Comparison of ENCODE assay signal across 22 cellular contexts in genomic region chrX:53630261-53630660, GRCh38. TPM values are rescaled to one million over a fixed set of nuclear protein-coding genes. Genes with fewer than 3 reads are reported as not detected.
A peak's percentile ranks its signal among the peaks of the same experiment; 100 is the strongest.
DNase-seq lines count a peak whose midpoint lies in the region; ATAC-seq, FAIRE-seq and TF ChIP-seq lines count a peak whose summit lies in the region.
"Had no signal": no experiment of that assay in that cellular context is flagged by ENCODE, and none has a peak within 500 bp of the region (broad histone marks: within the 10 kb centered on the region; RNA-seq: fewer than 3 reads in every experiment).

No MANE protein-coding gene starts in this region.

- H3K36me3 ChIP-seq in pancreas = peaks cover 0 to 24% (median 3%) of the 10 kb centered on the region in 3 donors
- no peaks in the 10 kb centered on the region for H3K36me3 ChIP-seq in mucosa of descending colon (ENCODE audit: low read depth)

- H3K27me3 ChIP-seq in pancreas = no peaks in the 10 kb centered on the region

- H3K4me1 ChIP-seq in A549 (no peaks in the 10 kb centered on the region), pancreas (no peaks in the 10 kb centered on the region), mucosa of descending colon (ENCODE audit: low read depth) (no peaks in the 10 kb centered on the region)
- H3K4me1 ChIP-seq: BLaER1 had no signal

- no peak overlapping the region for H3K4me3 ChIP-seq in A549
- H3K4me3 ChIP-seq in pancreas = no peak overlapping the region
- no peak overlapping the region for H3K4me3 ChIP-seq in mucosa of descending colon
- H3K4me3 ChIP-seq: BLaER1 had no signal

- DNase-seq in A549 (ENCODE audit: low read depth in 1 of 2, low spot score in 1 of 2) (no peak), Calu3 (no peak), pancreas (no peak), mucosa of descending colon (no peak)
- DNase-seq in activated T-helper 1 cell treated with anti-CD3 and anti-CD28 coated beads, Interleukin-12 subunit alpha, Interleukin-12 subunit beta, Interleukin-2, Interleukin-4 antibody, amounts not matched to agents 30 ng/mL and 10 ng/mL and 1 ng/mL, durations not matched to agents 14 hours and 24 hours and 36 hours (ENCODE audit: low spot score) = no peak
- DNase-seq in effector CD4-positive, alpha-beta T cell = no peak
- no peak for DNase-seq in stimulated activated CD8-positive, alpha-beta memory T cell treated with anti-CD3 and anti-CD28 coated beads, Interleukin-4, amount 100 ng/mL, for 48 hours
- DNase-seq: ACHN; CD4-positive, alpha-beta T cell; COR-L47; DND-41; Kasumi-1; NCI-H1694; NCI-H2081; NCI-H2171; NCI-H345; NCI-H524; NCI-H82; SIG-M5 had no signal

- no TSS peak for BruUV-seq in Calu3 (replicated peaks; lab: Mats Ljungman, UMichigan)

- no peak overlapping the region for H3K27ac ChIP-seq in A549
- no peak overlapping the region for H3K27ac ChIP-seq in pancreas
- H3K27ac ChIP-seq: BLaER1 had no signal

- TF ChIP-seq RAD21 in A549 (conservative IDR thresholded peaks at IDR 0.05 in 1 of 2, IDR thresholded peaks at IDR 0.05 in 1 of 2) = no peak

- FAIRE-seq in A549 (lab: Jason Lieb, UNC) = peak; percentile 90
- peak; percentile 17 for FAIRE-seq in pancreas (lab: Jason Lieb, UNC)
- FAIRE-seq: GM12892 had no signal

- no peak overlapping the region for H3K4me2 ChIP-seq in A549
- H3K4me2 ChIP-seq: BLaER1 had no signal

- no peak for TF ChIP-seq EP300 in A549 (IDR thresholded peaks at IDR 0.05)

- H3K4me1 Mint-ChIP-seq in Calu3 (ENCODE audit: low read depth, unreplicated experiment) = peaks cover 15% of the 10 kb centered on the region
- no peaks in the 10 kb centered on the region for H3K4me1 Mint-ChIP-seq in activated T-helper 1 cell treated with anti-CD3 and anti-CD28 coated beads, Interleukin-12 subunit alpha, Interleukin-12 subunit beta, Interleukin-2, Interleukin-4 antibody, amounts not matched to agents 30 ng/mL and 10 ng/mL and 1 ng/mL, durations not matched to agents 14 hours and 24 hours and 36 hours (ENCODE audit: low read depth)

- H3K9me3 ChIP-seq in A549 (no peaks in the 10 kb centered on the region), pancreas (no peaks in the 10 kb centered on the region), mucosa of descending colon (no peaks in the 10 kb centered on the region)
- H3K9me3 ChIP-seq: BLaER1 had no signal

- 73% methylated on average over 4 of the region's 4 CpGs for WGBS in A549 (ENCODE audit: missing lambda C conversion rate)
- WGBS in pancreas, 2 donors = 34 to 42% methylated on average over 4 of the region's 4 CpGs

- H3K4me3 Mint-ChIP-seq in Calu3 (ENCODE audit: low read depth, unreplicated experiment) = no peak overlapping the region
- H3K4me3 Mint-ChIP-seq in activated T-helper 1 cell treated with anti-CD3 and anti-CD28 coated beads, Interleukin-12 subunit alpha, Interleukin-12 subunit beta, Interleukin-2, Interleukin-4 antibody, amounts not matched to agents 30 ng/mL and 10 ng/mL and 1 ng/mL, durations not matched to agents 14 hours and 24 hours and 36 hours = no peak overlapping the region
- H3K4me3 Mint-ChIP-seq: CD4-positive, alpha-beta T cell had no signal

- TF ChIP-seq CTCF in A549 (IDR thresholded peaks at IDR 0.05) = no peak
- no peak for TF ChIP-seq CTCF in Calu3 (IDR thresholded peaks at IDR 0.05; ENCODE audit: unreplicated experiment)
- no peak for TF ChIP-seq CTCF in pancreas (IDR thresholded peaks at IDR 0.05)
- no peak for TF ChIP-seq CTCF in mucosa of descending colon (IDR thresholded peaks at IDR 0.05)

- H3K27ac Mint-ChIP-seq in Calu3 (ENCODE audit: unreplicated experiment) = peak overlapping the region; percentile 28
- peak overlapping the region; percentile 20 for H3K27ac Mint-ChIP-seq in activated T-helper 1 cell treated with anti-CD3 and anti-CD28 coated beads, Interleukin-12 subunit alpha, Interleukin-12 subunit beta, Interleukin-2, Interleukin-4 antibody, amounts not matched to agents 30 ng/mL and 10 ng/mL and 1 ng/mL, durations not matched to agents 14 hours and 24 hours and 36 hours
- H3K27ac Mint-ChIP-seq: CD4-positive, alpha-beta T cell had no signal

- H3K9me3 Mint-ChIP-seq in Calu3 (ENCODE audit: low read depth, unreplicated experiment) = no peaks in the 10 kb centered on the region
- no peaks in the 10 kb centered on the region for H3K9me3 Mint-ChIP-seq in activated T-helper 1 cell treated with anti-CD3 and anti-CD28 coated beads, Interleukin-12 subunit alpha, Interleukin-12 subunit beta, Interleukin-2, Interleukin-4 antibody, amounts not matched to agents 30 ng/mL and 10 ng/mL and 1 ng/mL, durations not matched to agents 14 hours and 24 hours and 36 hours
- H3K9me3 Mint-ChIP-seq: CD4-positive, alpha-beta T cell had no signal

- H3K36me3 Mint-ChIP-seq in Calu3 (ENCODE audit: insufficient read depth, unreplicated experiment) = peaks cover 78% of the 10 kb centered on the region
- H3K36me3 Mint-ChIP-seq in activated T-helper 1 cell treated with anti-CD3 and anti-CD28 coated beads, Interleukin-12 subunit alpha, Interleukin-12 subunit beta, Interleukin-2, Interleukin-4 antibody, amounts not matched to agents 30 ng/mL and 10 ng/mL and 1 ng/mL, durations not matched to agents 14 hours and 24 hours and 36 hours (ENCODE audit: low read depth) = peaks cover 55% of the 10 kb centered on the region

- POLR2A ChIA-PET in A549 (lab: Yijun Ruan, JAX) = no interaction called here

- no peak for TF ChIP-seq POLR2A in A549 (IDR thresholded peaks at IDR 0.05; ENCODE audit: low read length)

- CTCF ChIA-PET in A549 (lab: Yijun Ruan, JAX) = interaction anchor here (0.6 kb wide), 1 partner anchor 527 kb away, joined by 3 read pairs; no protein-coding TSS in a partner anchor
- CTCF ChIA-PET in Calu3 (lab: Charles Lee) = interaction anchor here (0.6 kb wide), 1 partner anchor 16 kb away, joined by 4 read pairs; no protein-coding TSS in a partner anchor

- intact Hi-C loops in Calu3 (cut with micrococcal nuclease; ENCODE audit: unreplicated experiment) (no loop called here), pancreas (cut with DNase I) (no loop called here), mucosa of descending colon (cut with DNase I, micrococcal nuclease) (no loop called here)
- intact Hi-C loops in activated T-helper 1 cell treated with anti-CD3 and anti-CD28 coated beads, Interleukin-12 subunit alpha, Interleukin-12 subunit beta, Interleukin-2, Interleukin-4 antibody, amounts not matched to agents 30 ng/mL and 10 ng/mL and 1 ng/mL, durations not matched to agents 14 hours and 24 hours and 36 hours (cut with micrococcal nuclease) = no loop called here

- ATAC-seq in A549 (no peak), pancreas (no peak), mucosa of descending colon (no peak)
- ATAC-seq: Panc1 had no signal

- H3K27me3 Mint-ChIP-seq in Calu3 (ENCODE audit: unreplicated experiment) = no peaks in the 10 kb centered on the region
- H3K27me3 Mint-ChIP-seq in activated T-helper 1 cell treated with anti-CD3 and anti-CD28 coated beads, Interleukin-12 subunit alpha, Interleukin-12 subunit beta, Interleukin-2, Interleukin-4 antibody, amounts not matched to agents 30 ng/mL and 10 ng/mL and 1 ng/mL, durations not matched to agents 14 hours and 24 hours and 36 hours (ENCODE audit: insufficient read depth) = no peaks in the 10 kb centered on the region
- H3K27me3 Mint-ChIP-seq: CD4-positive, alpha-beta T cell had no signal

TF ChIP-seq in A549, 52 proteins besides CTCF, POLR2A, EP300 and RAD21 (continues in another document):
- TF ChIP-seq CBX2 (IDR thresholded peaks at IDR 0.05; ENCODE audit: borderline replicate concordance, low read depth) (no peak), NPAS2 (CRISPR knock-in tag; IDR thresholded peaks at IDR 0.05; ENCODE audit: borderline replicate concordance) (no peak), KDM1A (IDR thresholded peaks at IDR 0.05; ENCODE audit: low read depth) (no peak), HES2 (IDR thresholded peaks at IDR 0.05) (no peak), HOXB5 (CRISPR knock-in tag; IDR thresholded peaks at IDR 0.05) (no peak), ATOH8 (CRISPR knock-in tag; IDR thresholded peaks at IDR 0.05; ENCODE audit: low read depth) (no peak), NFE2L2 (conservative IDR thresholded peaks at IDR 0.05; ENCODE audit: low read length) (no peak), ELK1 (IDR thresholded peaks at IDR 0.05; ENCODE audit: low read depth, low read length) (no peak)

RNA-seq across cellular contexts. Expression of gene HUWE1, which starts 56.3 kb away (rescaled TPM):
- polyA plus RNA-seq in A549 (2011; rRNA removed) (120 and 190 TPM in 2 replicates), A549 (2017; fragmentation: RNase III; extraction: RNeasy Plus Mini Kit Qiagen cat#74134 plus additional on column Dnase treatment) (55.7 to 68.8 TPM (median 60.1 TPM) in 3 replicates), pancreas (10 to 100 TPM; 29.8 to 38.6 TPM)
- polyA plus RNA-seq in A549 (2012; cell fraction: cytosol; rRNA removed) = 48.5 and 62.3 TPM in 2 replicates
- 171 and 178 TPM in 2 replicates for polyA plus RNA-seq in A549 (2012; cell fraction: nucleus; rRNA removed)
- polyA minus RNA-seq in A549 (2011; rRNA and poly(A)+ RNA removed) = 362 and 507 TPM in 2 replicates
- total RNA-seq in Calu3 (2022) (347 and 376 TPM in 2 replicates), pancreas (100 to 1,000 TPM in 1 of 6 donors, 10 to 100 TPM in 5; 73.5 to 116 (median 77.9) TPM), mucosa of descending colon (100 to 1,000 TPM; 136 to 200 (median 152) TPM)
- 367 and 385 TPM in 2 replicates for total RNA-seq in activated T-helper 1 cell treated with anti-CD3 and anti-CD28 coated beads, Interleukin-12 subunit alpha, Interleukin-12 subunit beta, Interleukin-2, Interleukin-4 antibody, amounts not matched to agents 30 ng/mL and 10 ng/mL and 1 ng/mL, durations not matched to agents 14 hours and 24 hours and 36 hours
